Comparison of ENCODE assay signal across 11 cellular contexts in the genomic region with DNA sequence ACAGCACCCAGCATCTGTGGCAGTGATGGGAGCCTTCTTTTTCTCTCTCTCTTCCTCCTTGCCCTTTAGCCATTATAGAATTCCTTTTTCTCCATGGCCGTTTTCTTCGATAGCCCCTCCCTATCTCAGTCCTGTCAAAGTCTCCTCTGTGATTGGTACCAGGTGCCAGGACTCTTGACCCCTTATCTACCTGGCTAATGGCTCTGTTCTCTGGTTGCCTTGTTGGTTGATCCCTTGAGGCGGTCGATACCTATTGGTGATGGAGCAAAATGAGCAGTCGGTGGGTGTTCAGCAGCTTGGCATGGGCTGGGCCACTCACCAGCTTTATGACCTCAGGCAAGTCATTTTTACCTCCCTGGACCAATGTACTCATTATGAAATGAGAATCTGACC. TPM values are rescaled to one million over a fixed set of nuclear protein-coding genes. Genes with fewer than 3 reads are reported as not detected.
DNase-seq lines count a peak whose midpoint lies in the region; ATAC-seq and TF ChIP-seq lines count a peak whose summit lies in the region.
"Had no signal": no experiment of that assay in that cellular context is flagged by ENCODE, and none has a peak within 500 bp of the region (broad histone marks: within the 10 kb centered on the region; RNA-seq: fewer than 3 reads in every experiment).

No MANE protein-coding gene starts in this region.

- BruUV-seq in Caco-2 (replicated peaks; lab: Mats Ljungman, UMichigan): no TSS peak

- H3K9me3 Mint-ChIP-seq in Caco-2 (ENCODE audit: unreplicated experiment) (no peaks in the 10 kb centered on the region), IgD-negative memory B cell (no peaks in the 10 kb centered on the region)
- no peaks in the 10 kb centered on the region for H3K9me3 Mint-ChIP-seq in natural killer cell treated with Interleukin-12 subunit alpha and Interleukin-12 subunit beta and Interleukin-15 and Interleukin-18, amount 100 ng/mL, for 72 hours

- peaks cover 2% of the 10 kb centered on the region; the same call in 1 of the 2 replicates for H3K27me3 ChIP-seq in Caco-2 (replicated peaks; ENCODE audit: control insufficient read depth, insufficient read depth, low read length)

- H3K36me3 ChIP-seq in Caco-2 (ENCODE audit: control insufficient read depth, insufficient read depth, low read length): no peaks in the 10 kb centered on the region

- DNase-seq in Caco-2 (no peak), coronary artery (ENCODE audit: low spot score) (no peak), NCI-H1105 treated with DMSO at 0.1 percent for 48 hours (lab: John Stamatoyannopoulos, UW) (no peak), hypothalamus (lab: John Stamatoyannopoulos, UW) (no peak)
- no peak for DNase-seq in natural killer cell treated with Interleukin-12 subunit alpha and Interleukin-12 subunit beta and Interleukin-15 and Interleukin-18, amount 100 ng/mL, for 72 hours (ENCODE audit: low spot score)
- DNase-seq in central memory CD4-positive, alpha-beta T cell: no peak
- DNase-seq: GM23248, NCI-H510A, T1000 had no signal

- H3K27me3 Mint-ChIP-seq in Caco-2 (ENCODE audit: insufficient read depth, unreplicated experiment): no peaks in the 10 kb centered on the region
- H3K27me3 Mint-ChIP-seq in IgD-negative memory B cell: peaks cover 29% of the 10 kb centered on the region
- H3K27me3 Mint-ChIP-seq in natural killer cell treated with Interleukin-12 subunit alpha and Interleukin-12 subunit beta and Interleukin-15 and Interleukin-18, amount 100 ng/mL, for 72 hours: peaks cover 27 to 49% of the 10 kb centered on the region in 2 donors

- CTCF ChIA-PET in Caco-2 (lab: Charles Lee): no interaction called here

- H3K4me3 ChIP-seq in Caco-2 (ENCODE audit: low read depth, low read length) (no peak overlapping the region), coronary artery (peak overlapping the region; percentile 88)

- H3K27ac Mint-ChIP-seq in Caco-2 (ENCODE audit: unreplicated experiment): peak overlapping the region; percentile 83
- no peak overlapping the region for H3K27ac Mint-ChIP-seq in IgD-negative memory B cell
- peak overlapping the region in 1 of 2 donors; percentile 56 for H3K27ac Mint-ChIP-seq in natural killer cell treated with Interleukin-12 subunit alpha and Interleukin-12 subunit beta and Interleukin-15 and Interleukin-18, amount 100 ng/mL, for 72 hours

- intact Hi-C loops in Caco-2 (cut with micrococcal nuclease; ENCODE audit: unreplicated experiment): no loop called here

- POLR2A ChIA-PET in Caco-2 (lab: Charles Lee): no interaction called here

- H3K4me1 Mint-ChIP-seq in Caco-2 (ENCODE audit: low read depth, unreplicated experiment) (peaks cover 27% of the 10 kb centered on the region), IgD-negative memory B cell (peaks cover 17 to 20% (median 18%) of the 10 kb centered on the region in 3 donors)
- H3K4me1 Mint-ChIP-seq in natural killer cell treated with Interleukin-12 subunit alpha and Interleukin-12 subunit beta and Interleukin-15 and Interleukin-18, amount 100 ng/mL, for 72 hours (ENCODE audit: low read depth in 2 of 2): peaks cover 30 to 31% of the 10 kb centered on the region in 2 donors

- H3K4me3 Mint-ChIP-seq in Caco-2 (ENCODE audit: unreplicated experiment): peak overlapping the region; percentile 91
- peak overlapping the region; percentile 67 to 99 (median 87) for H3K4me3 Mint-ChIP-seq in IgD-negative memory B cell
- peak overlapping the region; percentile 91 for H3K4me3 Mint-ChIP-seq in natural killer cell treated with Interleukin-12 subunit alpha and Interleukin-12 subunit beta and Interleukin-15 and Interleukin-18, amount 100 ng/mL, for 72 hours

- H3K36me3 Mint-ChIP-seq in Caco-2 (ENCODE audit: insufficient read depth, unreplicated experiment) (peaks cover 52% of the 10 kb centered on the region), IgD-negative memory B cell (no peaks in the 10 kb centered on the region)
- peaks cover 10% of the 10 kb centered on the region for H3K36me3 Mint-ChIP-seq in natural killer cell treated with Interleukin-12 subunit alpha and Interleukin-12 subunit beta and Interleukin-15 and Interleukin-18, amount 100 ng/mL, for 72 hours

- no peak overlapping the region for H3K27ac ChIP-seq in coronary artery
- H3K27ac ChIP-seq: GM23248 had no signal

- H3K4me1 ChIP-seq in Caco-2: peaks cover 20% of the 10 kb centered on the region

- ATAC-seq in natural killer cell treated with Interleukin-12 subunit alpha and Interleukin-12 subunit beta and Interleukin-15 and Interleukin-18, amount 100 ng/mL, for 72 hours: no peak
- no peak for ATAC-seq in HG02642 (IDR thresholded peaks at IDR 0.05; ENCODE audit: poor library complexity, unreplicated experiment)

- no peaks in the 10 kb centered on the region for H3K9me3 ChIP-seq in Caco-2

- no peak for TF ChIP-seq CTCF in Caco-2 (IDR thresholded peaks at IDR 0.05; ENCODE audit: insufficient read depth in 1 of 2, low read depth in 1 of 2, low read length in 1 of 2, severe bottlenecking in 1 of 2, unreplicated experiment in 1 of 2)
- TF ChIP-seq CTCF in coronary artery (IDR thresholded peaks at IDR 0.05): no peak

RNA-seq across cellular contexts. Expression of a gene that starts 2.0 kb away (rescaled TPM):
- 21.8 and 25.8 TPM in 2 replicates for total RNA-seq in Caco-2 (2022)
- polyA plus RNA-seq in IgD-negative memory B cell: 0.73 TPM
- total RNA-seq in natural killer cell treated with Interleukin-12 subunit alpha and Interleukin-12 subunit beta and Interleukin-15 and Interleukin-18, amount 100 ng/mL, for 72 hours: 10 to 100 TPM; 15.4 to 16.9 TPM
